In the genomic region with DNA sequence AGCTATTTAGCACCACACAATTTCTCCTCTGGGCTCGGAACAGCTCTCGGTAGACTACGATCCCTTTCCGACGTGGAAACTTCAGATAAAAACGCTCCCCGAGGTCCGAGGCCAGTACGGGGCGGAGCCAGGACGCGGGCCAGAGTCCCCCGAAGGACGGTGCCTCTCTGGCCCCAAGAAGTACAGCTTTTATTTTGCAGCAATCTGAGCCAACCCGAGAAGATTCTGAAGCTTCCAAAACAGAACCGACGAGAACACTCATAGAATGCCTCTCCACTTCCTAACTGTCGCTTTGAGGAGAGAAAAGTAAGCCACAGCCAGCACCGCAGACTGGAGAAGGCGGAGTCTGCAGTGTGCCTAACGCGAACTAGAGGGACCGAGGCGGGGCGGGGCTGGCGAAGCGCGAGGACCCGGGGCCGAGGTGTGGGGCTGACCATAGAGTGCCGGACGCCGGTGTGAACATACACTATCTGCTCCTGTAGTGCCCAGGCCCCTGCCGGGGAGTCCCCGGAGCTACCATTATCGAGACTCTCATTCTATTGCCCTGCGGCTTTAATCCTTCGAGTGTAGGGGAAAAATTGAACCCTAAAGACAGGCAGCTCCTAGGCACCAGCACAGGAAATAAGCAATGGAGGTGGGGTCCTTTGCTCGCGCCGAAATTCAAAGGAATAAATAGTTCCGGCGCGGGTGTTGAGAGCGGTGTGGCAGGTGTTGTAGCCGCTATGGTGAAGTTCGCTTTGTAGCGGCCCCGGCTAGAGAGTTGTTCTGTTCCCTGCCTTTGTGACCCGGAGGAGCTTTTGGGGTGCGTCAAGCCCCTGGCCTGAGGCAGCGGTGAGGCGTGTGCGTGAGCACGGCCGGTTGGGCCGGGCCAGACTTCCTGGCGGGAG, we compare ENCODE assay signal across 8 cellular contexts. TPM values are rescaled to one million over a fixed set of nuclear protein-coding genes. Genes with fewer than 3 reads are reported as not detected.
A peak's percentile ranks its signal among the peaks of the same experiment; 100 is the strongest.
DNase-seq lines count a peak whose midpoint lies in the region; ATAC-seq, FAIRE-seq and TF ChIP-seq lines count a peak whose summit lies in the region.

A gene (plus strand): TSS at position 663 of the 887 bp plus-strand sequence. CDS start 1,076 bp downstream, outside the sequence.

- H3K56ac ChIP-seq in H1 (replicated peaks; ENCODE audit: insufficient read length, low read depth, low read length): peak within 1 kb of the TSS; percentile 96

- H3K79me2 ChIP-seq in H1 (ENCODE audit: control insufficient read depth in 1 of 2, insufficient read depth in 2 of 2, low read length in 2 of 2): peaks cover 0 to 49% of the 10 kb centered on the region in 2 experiments; a peak in 3 of 4 replicates

- H2AK5ac ChIP-seq in H1 (ENCODE audit: low read depth, low read length) (no peak within 1 kb of the TSS), mesenchymal stem cell (ENCODE audit: low read length, severe bottlenecking) (no peak within 1 kb of the TSS)

- peak within 1 kb of the TSS; percentile 99 for H3K18ac ChIP-seq in H1 (ENCODE audit: extremely low read depth, low read length)
- H3K18ac ChIP-seq in mesenchymal stem cell (ENCODE audit: low read depth in 1 of 2, low read length in 2 of 2): peak within 1 kb of the TSS; percentile 61 to 91

- H3K4me2 ChIP-seq in H1 (ENCODE audit: insufficient read depth in 1 of 2, low read depth in 2 of 2, low read length in 2 of 2) (peak within 1 kb of the TSS; percentile 74 to 85), mesenchymal stem cell (ENCODE audit: low read length, poor library complexity, severe bottlenecking) (peak within 1 kb of the TSS; percentile 76)

- 1% methylated on average over 54 of the region's 58 CpGs; no CpG with 5 or more reads in 1 of the 2 experiments for WGBS in H1 (ENCODE audit: extremely low coverage in 1 of 2, insufficient coverage in 1 of 2, insufficient read length in 1 of 2, insufficient replicate concordance in 2 of 2, low coverage in 1 of 2, low lambda C conversion rate in 2 of 2, missing lambda C conversion rate in 1 of 2), 2 experiments
- under 1% methylated on average over 58 of the region's 58 CpGs for WGBS in mesenchymal stem cell

- no peaks in the 10 kb centered on the region for H3K9me3 ChIP-seq in H1 (ENCODE audit: insufficient read depth in 2 of 2, low read depth in 1 of 2, low read length in 1 of 2)
- no peaks in the 10 kb centered on the region for H3K9me3 ChIP-seq in mesenchymal stem cell (ENCODE audit: control insufficient read depth, low read length)

- TF ChIP-seq CTCF in H1 (IDR thresholded peaks at IDR 0.05; ENCODE audit: control extremely low read depth in 1 of 3, insufficient read depth in 1 of 3, low read depth in 1 of 3, low read length in 3 of 3): no peak

- peak within 1 kb of the TSS; percentile 95 for H4K91ac ChIP-seq in H1 (replicated peaks; ENCODE audit: insufficient read length, low read length)
- H4K91ac ChIP-seq in mesenchymal stem cell (ENCODE audit: low read length): no peak within 1 kb of the TSS

- H3K36me3 ChIP-seq in H1 (ENCODE audit: control insufficient read depth in 2 of 4, insufficient read depth in 4 of 4, low read length in 3 of 4): no peaks in the 10 kb centered on the region; a peak in 1 of 8 replicates
- H3K36me3 ChIP-seq in mesenchymal stem cell (ENCODE audit: control insufficient read depth in 1 of 2, insufficient read depth in 2 of 2, low read depth in 1 of 2, low read length in 2 of 2): no peaks in the 10 kb centered on the region

- H2BK5ac ChIP-seq in H1 (ENCODE audit: low read depth, low read length): peak within 1 kb of the TSS; percentile 96
- H2BK5ac ChIP-seq in mesenchymal stem cell (ENCODE audit: low read depth, low read length, poor library complexity, severe bottlenecking): peak within 1 kb of the TSS; percentile 96

- peak; percentile 94 for DNase-seq in COLO668 (lab: John Stamatoyannopoulos, UW; ENCODE audit: unreplicated experiment)
- DNase-seq in HT1080 (ENCODE audit: low read depth): peak; percentile 88
- peak; percentile 92 for DNase-seq in NOMO-1 treated with DMSO at 0.1 percent for 48 hours (lab: John Stamatoyannopoulos, UW; ENCODE audit: unreplicated experiment)
- DNase-seq in activated CD8-positive, alpha-beta memory T cell treated with anti-CD3 and anti-CD28 coated beads for 48 hours (ENCODE audit: low read depth in 2 of 3, low spot score in 2 of 3): peak; percentile 76 to 86 (median 76)
- peak; percentile 58 to 94 for DNase-seq in H1 (ENCODE audit: low read depth in 1 of 2, low spot score in 2 of 2)
- peak; percentile 94 for DNase-seq in mesenchymal stem cell
- peak; percentile 86 for DNase-seq in stimulated activated CD8-positive, alpha-beta memory T cell treated with anti-CD3 and anti-CD28 coated beads, Interleukin-12 subunit alpha, Interleukin-12 subunit beta, amount 100 ng/mL, for 4 hours (ENCODE audit: low read depth)

- 0 out of 2 replicates have a peak, but pooled peaks cover 3% of the 10 kb centered on the region for H3K79me1 ChIP-seq in H1 (ENCODE audit: low read depth, low read length)
- peaks cover 6% of the 10 kb centered on the region for H3K79me1 ChIP-seq in mesenchymal stem cell (replicated peaks; ENCODE audit: low read length, poor library complexity, severe bottlenecking)

- H3K23ac ChIP-seq in H1 (ENCODE audit: insufficient read length) (no peak within 1 kb of the TSS), mesenchymal stem cell (ENCODE audit: low read length in 2 of 2) (no peak within 1 kb of the TSS)

- no peak for FAIRE-seq in H1 (lab: Jason Lieb, UNC)

- POLR2A ChIA-PET in H1 (lab: Charles Lee; ENCODE audit: partially characterized antibody): interaction anchor here (0.6 to 2.6 kb wide), 13 partner anchors 9 to 1180 kb away, joined by 3 to 15 read pairs (median 3); no protein-coding TSS in a partner anchor

- H4K8ac ChIP-seq in H1 (ENCODE audit: extremely low read depth, insufficient read depth, low read length) (peak within 1 kb of the TSS; percentile 99), mesenchymal stem cell (ENCODE audit: low read length) (peak within 1 kb of the TSS; percentile 45)

- H3K4me3 ChIP-seq in H1 (ENCODE audit: extremely low read depth in 1 of 4, insufficient read depth in 2 of 4, low read depth in 3 of 4, low read length in 4 of 4) (peak within 1 kb of the TSS; percentile 84 to 98 (median 86)), mesenchymal stem cell (ENCODE audit: insufficient read depth in 1 of 2, low read depth in 1 of 2, low read length in 2 of 2) (peak within 1 kb of the TSS; percentile 82 to 89)

- H3K27me3 ChIP-seq in H1 (replicated peaks in 1 of 4; ENCODE audit: control insufficient read depth in 3 of 4, extremely low read depth in 1 of 4, insufficient read depth in 3 of 4, low read length in 3 of 4) (no peaks in the 10 kb centered on the region), mesenchymal stem cell (ENCODE audit: control insufficient read depth in 1 of 2, insufficient read depth in 1 of 2, low read length in 2 of 2) (no peaks in the 10 kb centered on the region)

- no peaks in the 10 kb centered on the region for H4K20me1 ChIP-seq in H1 (replicated peaks in 1 of 2; ENCODE audit: control insufficient read depth in 1 of 2, insufficient read depth in 2 of 2, low read length in 2 of 2)

- H3K27ac ChIP-seq in H1 (ENCODE audit: low read depth, low read length) (peak within 1 kb of the TSS; percentile 94), mesenchymal stem cell (ENCODE audit: low read length, poor library complexity, severe bottlenecking) (peak within 1 kb of the TSS; percentile 99)

- peak within 1 kb of the TSS; percentile 92 for H2BK120ac ChIP-seq in H1 (replicated peaks; ENCODE audit: low read depth, low read length)
- H2BK120ac ChIP-seq in mesenchymal stem cell (ENCODE audit: low read depth, low read length): peak within 1 kb of the TSS; percentile 77

- H3K9ac ChIP-seq in H1 (replicated peaks in 1 of 4; ENCODE audit: extremely low read depth in 1 of 4, low read depth in 3 of 4, low read length in 3 of 4): peak within 1 kb of the TSS; percentile 85 to 97 (median 94)
- H3K9ac ChIP-seq in mesenchymal stem cell (ENCODE audit: low read length): peak within 1 kb of the TSS; percentile 98

- peak; percentile 84 for ATAC-seq in GM21360 (IDR thresholded peaks at IDR 0.05; ENCODE audit: unreplicated experiment)

- no peak for TF ChIP-seq RAD21 in H1 (IDR thresholded peaks at IDR 0.05 in 1 of 2, conservative IDR thresholded peaks at IDR 0.05 in 1 of 2; ENCODE audit: low read depth in 2 of 2, low read length in 2 of 2)

- no peak within 1 kb of the TSS for H3K14ac ChIP-seq in H1 (ENCODE audit: insufficient read length)
- H3K14ac ChIP-seq in mesenchymal stem cell (ENCODE audit: low read length in 2 of 2): peak within 1 kb of the TSS in 1 of 2 experiments; percentile 20

- H2BK20ac ChIP-seq in H1 (ENCODE audit: low read length): no peak within 1 kb of the TSS

- H2BK15ac ChIP-seq in H1 (ENCODE audit: low read length): 0 out of 2 replicates have a peak within 1 kb of the TSS, but pooled peaks have one; percentile 95
- H2BK15ac ChIP-seq in mesenchymal stem cell (ENCODE audit: low read depth, poor library complexity, severe bottlenecking): peak within 1 kb of the TSS; percentile 97

- H2BK12ac ChIP-seq in H1 (ENCODE audit: low read depth, low read length) (peak within 1 kb of the TSS; percentile 63; the same call in 1 of the 2 replicates), mesenchymal stem cell (ENCODE audit: low read length in 2 of 2) (peak within 1 kb of the TSS in 1 of 2 experiments; percentile 23)

- peaks cover 0 to 8% (median 2%) of the 10 kb centered on the region in 4 experiments; a peak in 3 of 7 replicates for H3K4me1 ChIP-seq in H1 (replicated peaks in 1 of 4; ENCODE audit: control insufficient read depth in 3 of 4, insufficient read depth in 4 of 4, low read length in 3 of 4)
- peaks cover 1% of the 10 kb centered on the region for H3K4me1 ChIP-seq in mesenchymal stem cell (ENCODE audit: control insufficient read depth, insufficient read depth, low read depth, low read length)

- H4K5ac ChIP-seq in H1 (ENCODE audit: insufficient read length, low read depth, low read length): peak within 1 kb of the TSS; percentile 98

- H3K4ac ChIP-seq in H1 (replicated peaks; ENCODE audit: insufficient read length, low read depth, low read length) (peak within 1 kb of the TSS; percentile 54), mesenchymal stem cell (ENCODE audit: low read depth in 1 of 2, low read length in 2 of 2) (peak within 1 kb of the TSS; percentile 31 to 69)

- H2AFZ ChIP-seq in H1 (ENCODE audit: low read length): peak within 1 kb of the TSS; percentile 96
- peak within 1 kb of the TSS; percentile 76 for H2AFZ ChIP-seq in mesenchymal stem cell (ENCODE audit: low read depth, low read length)

- CTCF ChIA-PET in H1 (lab: Charles Lee; ENCODE audit: partially characterized antibody): no interaction called here

- no peak for TF ChIP-seq EP300 in H1 (IDR thresholded peaks at IDR 0.05; ENCODE audit: borderline replicate concordance in 1 of 2, low read depth in 2 of 2, low read length in 2 of 2)

- peak; percentile 71 to 92 for TF ChIP-seq POLR2A in H1 (IDR thresholded peaks at IDR 0.05; ENCODE audit: control extremely low read depth in 1 of 2, low read depth in 2 of 2, low read length in 2 of 2)

- peaks cover 8% of the 10 kb centered on the region; the same call in 1 of the 2 replicates for H3K23me2 ChIP-seq in H1 (ENCODE audit: low read depth, low read length)

RNA-seq across cellular contexts. Expression of the gene that starts here (rescaled TPM):
- total RNA-seq in HT1080 (2014; rRNA removed; shearing (Covaris generic)): 32.0 and 34.1 TPM in 2 replicates
- polyA plus RNA-seq in HT1080 (2015; cell fraction: cytosol; rRNA removed): 16.8 and 21.4 TPM in 2 replicates
- 56.3 and 57.7 TPM in 2 replicates for polyA plus RNA-seq in HT1080 (2015; cell fraction: nucleus; rRNA removed)
- 37.7 and 39.8 TPM in 2 replicates for total RNA-seq in H1 (2021; fragmentation: NEBNext Ultra II Directional; extraction: Animal tissue kit (Norgen Biotek cat#: 25700))
- 4.2 and 7.5 TPM in 2 replicates for polyA plus RNA-seq in H1 (2011; rRNA removed)
- 10.7 TPM for polyA plus RNA-seq in H1 (2011; cell fraction: cytosol; rRNA removed)
- polyA plus RNA-seq in H1 (2011; cell fraction: nucleus; rRNA removed): 4.6 TPM
- polyA plus RNA-seq in H1 (2012, experiment 1 of 2): 13.9 to 29.8 TPM (median 18.8 TPM) in 4 replicates
- 1.5 TPM for polyA plus RNA-seq in H1 (2012, experiment 2 of 2)
- 52.1 TPM for polyA plus RNA-seq in H1 (2013, experiment 1 of 2)
- 55.1 TPM for polyA plus RNA-seq in H1 (2013, experiment 2 of 2)
- 14.6 and 21.4 TPM in 2 replicates for polyA minus RNA-seq in H1 (2011; rRNA and poly(A)+ RNA removed)
- polyA minus RNA-seq in H1 (2011; cell fraction: cytosol; rRNA and poly(A)+ RNA removed): 12.9 TPM
- polyA minus RNA-seq in H1 (2011; cell fraction: nucleus; rRNA and poly(A)+ RNA removed): 16.7 TPM
- polyA plus RNA-seq in mesenchymal stem cell (2013, experiment 1 of 2): 8.4 TPM
- polyA plus RNA-seq in mesenchymal stem cell (2013, experiment 2 of 2): 9.0 TPM

Comparison
In these comparisons a context has a peak if more than half of its experiments do, and no peak if none do; other contexts are left out.
1. Peak in every context shown above with its lines: DNase-seq, ATAC-seq, H3K4me3 ChIP-seq and H3K27ac ChIP-seq.